ENCODE assay signal across 25 cellular contexts in the genomic region with DNA sequence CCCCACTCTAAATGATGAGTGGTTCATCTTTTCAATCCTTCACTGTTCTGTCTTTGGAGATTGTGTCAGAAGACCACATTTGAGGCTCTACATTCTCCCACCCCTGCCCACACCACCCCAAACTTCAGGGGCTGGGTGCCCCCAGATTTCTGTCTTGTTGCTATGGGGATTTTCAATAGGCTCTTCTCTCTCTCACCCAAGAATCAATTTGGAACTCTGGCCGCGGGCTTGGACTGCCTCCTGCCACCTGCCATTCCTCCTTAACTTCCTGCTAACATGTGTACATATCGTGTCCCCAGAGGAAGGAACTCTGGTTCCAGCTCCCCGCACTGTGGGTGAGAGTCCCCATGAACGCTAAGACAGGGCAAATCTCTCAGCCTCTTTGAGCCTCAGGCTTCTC.
"Had no signal": no experiment of that assay in that cellular context is flagged by ENCODE, and none has a peak within 500 bp of the region (broad histone marks: within the 10 kb centered on the region; RNA-seq: fewer than 3 reads in every experiment).

No MANE protein-coding gene starts in this region.

- H3K36me3 Mint-ChIP-seq: activated naive CD8-positive, alpha-beta T cell; T-cell had no signal

- H3K4me1 Mint-ChIP-seq: activated CD4-positive, alpha-beta memory T cell treated with anti-CD3 and anti-CD28 coated beads, Interleukin-2, amount 10 ng/mL, durations not matched to agents 7 days and 5 days; activated CD4-positive, alpha-beta T cell treated with anti-CD3 and anti-CD28 coated beads for 36 hours; activated T-helper 17 cell treated with anti-CD3 and anti-CD28 coated beads, Interleukin-2, amount 50 U/mL, for 72 hours had no signal

- H3K36me3 ChIP-seq: brain microvascular endothelial cell, cardiac muscle cell had no signal

- H3K27ac ChIP-seq: brain microvascular endothelial cell, cardiac muscle cell, SK-N-MC, VCaP had no signal

- H3K27ac Mint-ChIP-seq: activated CD4-positive, alpha-beta memory T cell treated with anti-CD3 and anti-CD28 coated beads, Interleukin-2, amount 10 ng/mL, durations not matched to agents 7 days and 5 days; activated CD4-positive, alpha-beta T cell treated with anti-CD3 and anti-CD28 coated beads for 36 hours; activated naive CD4-positive, alpha-beta T cell treated with anti-CD3 and anti-CD28 coated beads for 36 hours; activated naive CD8-positive, alpha-beta T cell; activated T-helper 17 cell treated with anti-CD3 and anti-CD28 coated beads, Interleukin-2, amount 50 U/mL, for 72 hours; T-cell had no signal

- H3K4me3 ChIP-seq: cardiac muscle cell, K562, SK-N-MC had no signal

- ATAC-seq: activated CD4-positive, alpha-beta T cell treated with anti-CD3 and anti-CD28 coated beads for 36 hours; activated T-helper 17 cell treated with anti-CD3 and anti-CD28 coated beads, Interleukin-2, amount 50 U/mL, for 72 hours; Right ventricle myocardium inferior; T-cell had no signal

- H3K27me3 ChIP-seq: cardiac muscle cell had no signal

- DNase-seq: activated CD4-positive, alpha-beta memory T cell treated with anti-CD3 and anti-CD28 coated beads, Interleukin-2, amount 10 ng/mL, durations not matched to agents 7 days and 5 days; activated CD4-positive, alpha-beta T cell treated with anti-CD3 and anti-CD28 coated beads for 36 hours; activated CD4-positive, alpha-beta T cell treated with anti-CD3 and anti-CD28 coated beads, Interleukin-2, amount 50 U/mL, for 1 hour; activated gamma-delta T cell; activated naive CD4-positive, alpha-beta T cell treated with anti-CD3 and anti-CD28 coated beads for 36 hours; activated T-cell treated with anti-CD3 and anti-CD28 coated beads for 4 hours; activated T-cell treated with anti-CD3 and anti-CD28 coated beads, Interleukin-2, amount 50 U/mL, for 48 hours; brain microvascular endothelial cell; Kasumi-1; NCI-H1048; NCI-H1417; NCI-H1930; NCI-H2107; NCI-H2171 treated with DMSO at 0.1 percent for 48 hours; NCI-H226; NCI-H510A treated with DMSO at 0.1 percent for 48 hours; NCI-H69; T-cell had no signal

- H3K9me3 Mint-ChIP-seq: activated CD4-positive, alpha-beta memory T cell treated with anti-CD3 and anti-CD28 coated beads, Interleukin-2, amount 10 ng/mL, durations not matched to agents 7 days and 5 days; activated naive CD4-positive, alpha-beta T cell treated with anti-CD3 and anti-CD28 coated beads for 36 hours; activated T-helper 17 cell treated with anti-CD3 and anti-CD28 coated beads, Interleukin-2, amount 50 U/mL, for 72 hours; T-cell had no signal

- H3K4me3 Mint-ChIP-seq: activated CD4-positive, alpha-beta memory T cell treated with anti-CD3 and anti-CD28 coated beads, Interleukin-2, amount 10 ng/mL, durations not matched to agents 7 days and 5 days; activated CD4-positive, alpha-beta T cell treated with anti-CD3 and anti-CD28 coated beads for 36 hours; activated naive CD4-positive, alpha-beta T cell treated with anti-CD3 and anti-CD28 coated beads for 36 hours; activated naive CD8-positive, alpha-beta T cell; activated T-helper 17 cell treated with anti-CD3 and anti-CD28 coated beads, Interleukin-2, amount 50 U/mL, for 72 hours; T-cell had no signal
